In genomic region chr20:53750827-53751393, GRCh38 we compare ENCODE assay signal across 9 cellular contexts.
DNase-seq lines count a peak whose midpoint lies in the region; ATAC-seq, FAIRE-seq and TF ChIP-seq lines count a peak whose summit lies in the region.
"Had no signal": no experiment of that assay in that cellular context is flagged by ENCODE, and none has a peak within 500 bp of the region (broad histone marks: within the 10 kb centered on the region; RNA-seq: fewer than 3 reads in every experiment).

No MANE protein-coding gene starts in this region.

- peaks cover 64% of the 10 kb centered on the region for H3K4me1 Mint-ChIP-seq in activated B cell treated with CpG ODN at 0.5 μM for 24 hours

- intact Hi-C loops in activated B cell treated with CpG ODN at 0.5 μM for 24 hours (cut with micrococcal nuclease) (loop anchor here (1.0 to 5.0 kb wide), 7 partner anchors 11 to 166 kb away; partner anchors contain the start of gene ZNF217), sigmoid colon (cut with DNase I) (no loop called here)

- ATAC-seq in HG03442 (IDR thresholded peaks at IDR 0.05; ENCODE audit: unreplicated experiment) = peak; percentile 25
- peak; percentile 51 for ATAC-seq in activated B cell treated with CpG ODN at 0.5 μM for 24 hours (ENCODE audit: low read depth)

- no peaks in the 10 kb centered on the region for H3K79me2 ChIP-seq in fibroblast of lung (ENCODE audit: control insufficient read depth, insufficient read depth, low read length)

- H3K27me3 Mint-ChIP-seq in activated B cell treated with CpG ODN at 0.5 μM for 24 hours = no peaks in the 10 kb centered on the region

- DNase-seq in BJ (ENCODE audit: low read depth) = peak; percentile 95
- no peak for DNase-seq in GM19239 (ENCODE audit: insufficient read length, low spot score)
- DNase-seq in activated B cell treated with CpG ODN at 0.5 μM for 24 hours = no peak
- DNase-seq in fibroblast of lung (ENCODE audit: low read depth in 2 of 2) = peak; percentile 81 to 84
- peak; percentile 73 for DNase-seq in sigmoid colon
- DNase-seq in ecto neural progenitor cell (ENCODE audit: low spot score) = no peak
- no peak for DNase-seq in GM20000 (ENCODE audit: low spot score)
- DNase-seq: right lobe of liver had no signal

- no peaks in the 10 kb centered on the region for H3K36me3 ChIP-seq in BJ (ENCODE audit: control insufficient read depth, insufficient read depth, low read length)
- no peaks in the 10 kb centered on the region for H3K36me3 ChIP-seq in fibroblast of lung (ENCODE audit: control insufficient read depth, insufficient read depth, low read length)
- no peaks in the 10 kb centered on the region for H3K36me3 ChIP-seq in sigmoid colon
- H3K36me3 ChIP-seq: right lobe of liver had no signal

- H3K9me3 Mint-ChIP-seq in activated B cell treated with CpG ODN at 0.5 μM for 24 hours = no peaks in the 10 kb centered on the region

- peak overlapping the region; percentile 78 for H2AFZ ChIP-seq in fibroblast of lung (ENCODE audit: low read length)

- peak overlapping the region; percentile 95 for H3K27ac Mint-ChIP-seq in activated B cell treated with CpG ODN at 0.5 μM for 24 hours

- H3K9me3 ChIP-seq in fibroblast of lung (ENCODE audit: control insufficient read depth, insufficient read depth, low read depth, low read length) = no peaks in the 10 kb centered on the region
- H3K9me3 ChIP-seq in sigmoid colon = no peaks in the 10 kb centered on the region
- H3K9me3 ChIP-seq: right lobe of liver had no signal

- 48 to 70% methylated on average over 12 of the region's 12 CpGs for WGBS in sigmoid colon, 2 donors

- H3K4me1 ChIP-seq in fibroblast of lung (ENCODE audit: control insufficient read depth, extremely low read depth, insufficient read depth, low read length) (peaks cover 8% of the 10 kb centered on the region), sigmoid colon (peaks cover 0 to 16% (median 9%) of the 10 kb centered on the region in 4 donors)
- H3K4me1 ChIP-seq: right lobe of liver had no signal

- no peak overlapping the region for H3K4me3 ChIP-seq in BJ (ENCODE audit: low read depth, low read length)
- no peak overlapping the region for H3K4me3 ChIP-seq in fibroblast of lung (replicated peaks in 1 of 4; ENCODE audit: control extremely low read depth in 1 of 4, insufficient read depth in 1 of 4, low read depth in 3 of 4, low read length in 4 of 4)
- H3K4me3 ChIP-seq in sigmoid colon = no peak overlapping the region
- H3K4me3 ChIP-seq: right lobe of liver had no signal

- no peaks in the 10 kb centered on the region for H3K36me3 Mint-ChIP-seq in activated B cell treated with CpG ODN at 0.5 μM for 24 hours (ENCODE audit: low read depth)

- TF ChIP-seq CTCF in BJ (IDR thresholded peaks at IDR 0.05; ENCODE audit: insufficient read depth, low read depth, low read length) = no peak
- TF ChIP-seq CTCF in activated B cell treated with CpG ODN at 0.5 μM for 24 hours (IDR thresholded peaks at IDR 0.05) = no peak
- no peak for TF ChIP-seq CTCF in fibroblast of lung (conservative IDR thresholded peaks at IDR 0.05 in 1 of 2, IDR thresholded peaks at IDR 0.05 in 1 of 2; ENCODE audit: low read depth in 1 of 2, low read length in 2 of 2)
- TF ChIP-seq CTCF in sigmoid colon (IDR thresholded peaks at IDR 0.05) = no peak
- TF ChIP-seq CTCF in GM20000 (IDR thresholded peaks at IDR 0.05; ENCODE audit: extremely low read depth, missing control alignments) = no peak

- POLR2A ChIA-PET in BJ (lab: Charles Lee) = interaction anchor here (0.6 kb wide), 1 partner anchor 12 kb away, joined by 3 read pairs; no protein-coding TSS in a partner anchor
- POLR2A ChIA-PET in activated B cell treated with CpG ODN at 0.5 μM for 24 hours (lab: Charles Lee) = interaction anchor here (0.6 to 2.5 kb wide), 14 partner anchors 9 to 158 kb away, joined by 3 to 20 read pairs (median 4); no protein-coding TSS in a partner anchor

- H3K27ac ChIP-seq in fibroblast of lung (ENCODE audit: insufficient read depth, low read length) = peak overlapping the region; percentile 79
- peak overlapping the region; percentile 32 to 58 (median 57) for H3K27ac ChIP-seq in sigmoid colon

- H3K4me3 Mint-ChIP-seq in activated B cell treated with CpG ODN at 0.5 μM for 24 hours = peak overlapping the region; percentile 45

- no peak for TF ChIP-seq POLR2A in sigmoid colon (IDR thresholded peaks at IDR 0.05)

- H3K27me3 ChIP-seq in BJ (ENCODE audit: control insufficient read depth, insufficient read depth, low read length) = no peaks in the 10 kb centered on the region
- H3K27me3 ChIP-seq in fibroblast of lung (ENCODE audit: control insufficient read depth, insufficient read depth, low read length) = no peaks in the 10 kb centered on the region
- no peaks in the 10 kb centered on the region for H3K27me3 ChIP-seq in sigmoid colon
- H3K27me3 ChIP-seq: right lobe of liver had no signal

- CTCF ChIA-PET in BJ (lab: Yijun Ruan, JAX) (interaction anchor here (0.9 to 2.3 kb wide), 2 partner anchors 10 to 165 kb away, joined by 3 to 8 read pairs; no protein-coding TSS in a partner anchor), activated B cell treated with CpG ODN at 0.5 μM for 24 hours (lab: Charles Lee) (interaction anchor here (0.8 to 1.5 kb wide), 4 partner anchors 10 to 164 kb away, joined by 3 to 5 read pairs (median 4); no protein-coding TSS in a partner anchor)

- no peaks in the 10 kb centered on the region for H4K20me1 ChIP-seq in fibroblast of lung (ENCODE audit: control insufficient read depth, extremely low read depth, insufficient read depth, low read length)

- TF ChIP-seq EP300 in sigmoid colon (IDR thresholded peaks at IDR 0.05) = no peak

- H3K9ac ChIP-seq in fibroblast of lung (ENCODE audit: insufficient read depth, low read length) = peak overlapping the region; percentile 21

- peak; percentile 80 for FAIRE-seq in GM19239 (lab: Jason Lieb, UNC)

- H3K4me2 ChIP-seq in fibroblast of lung (ENCODE audit: extremely low read depth, insufficient read depth, low read length) = peak overlapping the region; percentile 1

Comparison
In these comparisons a context has a peak if more than half of its experiments do, and no peak if none do; other contexts are left out.
1. DNase-seq: peak in BJ (single experiment), fibroblast of lung (2 of 2) and sigmoid colon (single experiment); none in GM19239 (single experiment), activated B cell treated with CpG ODN at 0.5 μM for 24 hours (single experiment), ecto neural progenitor cell (single experiment) and GM20000 (single experiment).